ENCODE assay signal across 9 cellular contexts in genomic region chr14:48709277-48709785, GRCh38.
"Had no signal": no experiment of that assay in that cellular context is flagged by ENCODE, and none has a peak within 500 bp of the region (broad histone marks: within the 10 kb centered on the region; RNA-seq: fewer than 3 reads in every experiment).

No MANE protein-coding gene starts in this region.

- H3K36me3 ChIP-seq: HAP-1 had no signal

- H2AFZ ChIP-seq: GM23248 had no signal

- H3K27me3 Mint-ChIP-seq: IgD-negative memory B cell had no signal

- H3K27ac ChIP-seq: GM23248, HL-60 had no signal

- H3K9ac ChIP-seq: GM23248 had no signal

- H3K27ac Mint-ChIP-seq: HFFc6, IgD-negative memory B cell had no signal

- FAIRE-seq: HepG2 had no signal

- H3K4me1 ChIP-seq: HAP-1 had no signal

- H3K9me3 ChIP-seq: HAP-1 had no signal

- DNase-seq: GM23248, GOT3, H7, HFFc6 had no signal

- H3K36me3 Mint-ChIP-seq: IgD-negative memory B cell had no signal

- H3K4me3 ChIP-seq: GM23248, HAP-1 had no signal

- H3K4me3 Mint-ChIP-seq: HFFc6, IgD-negative memory B cell had no signal

- ATAC-seq: HCT116, HepG2 had no signal
